ENCODE assay signal across 17 cellular contexts in the genomic region with DNA sequence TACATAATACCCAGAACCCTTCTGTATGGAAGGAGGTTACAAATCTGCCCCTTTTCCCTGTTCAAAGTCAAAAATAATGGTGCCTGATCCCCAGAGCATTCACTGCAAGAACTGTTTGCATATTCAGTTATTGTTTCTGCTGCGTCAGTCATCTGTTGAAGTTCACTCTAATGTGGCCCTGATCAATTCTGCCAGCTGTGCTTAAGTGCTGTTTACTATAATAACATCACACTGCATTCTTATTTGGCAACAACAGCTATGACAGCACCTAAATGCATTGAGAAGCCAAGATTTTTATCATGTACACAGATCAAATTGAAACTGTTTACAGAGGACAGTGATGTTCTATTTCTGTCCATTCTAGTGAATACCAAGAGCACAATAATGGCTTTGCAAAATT.
A peak's percentile ranks its signal among the peaks of the same experiment; 100 is the strongest.
DNase-seq lines count a peak whose midpoint lies in the region; ATAC-seq and TF ChIP-seq lines count a peak whose summit lies in the region.
"Had no signal": no experiment of that assay in that cellular context is flagged by ENCODE, and none has a peak within 500 bp of the region (broad histone marks: within the 10 kb centered on the region; RNA-seq: fewer than 3 reads in every experiment).

No MANE protein-coding gene starts in this region.

- H3K27ac ChIP-seq in RWPE1, result no peak overlapping the region
- H3K27ac ChIP-seq: neutrophil, PC-9 had no signal

- H3K4me1 Mint-ChIP-seq in progenitor cell of endocrine pancreas (ENCODE audit: low read depth), result peaks cover 45% of the 10 kb centered on the region

- DNase-seq in NCI-H1092 (lab: John Stamatoyannopoulos, UW) (peak; percentile 86), NCI-H2081 treated with DMSO at 0.1 percent for 48 hours (lab: John Stamatoyannopoulos, UW) (peak; percentile 33), SHP77 (lab: John Stamatoyannopoulos, UW) (peak; percentile 12 to 34), progenitor cell of endocrine pancreas (ENCODE audit: low spot score, unreplicated experiment) (no peak), NAMALWA (ENCODE audit: low spot score) (no peak), RWPE1 (ENCODE audit: low spot score) (no peak)
- DNase-seq: activated CD4-positive, alpha-beta memory T cell treated with anti-CD3 and anti-CD28 coated beads for 36 hours; DND-41; GOT3; Karpas-422; midbrain; PC-9; stimulated activated CD4-positive, alpha-beta T cell treated with anti-CD3 and anti-CD28 coated beads, Interleukin-2, amount 100 ng/mL, for 24 hours; SW 1271 had no signal

- H3K27me3 Mint-ChIP-seq in progenitor cell of endocrine pancreas, result no peaks in the 10 kb centered on the region
- H3K27me3 Mint-ChIP-seq: activated CD4-positive, alpha-beta memory T cell treated with anti-CD3 and anti-CD28 coated beads for 36 hours had no signal

- CTCF ChIA-PET in RWPE1 (lab: Yijun Ruan, JAX), result no interaction called here

- H3K9me3 Mint-ChIP-seq in progenitor cell of endocrine pancreas (ENCODE audit: low read depth), result no peaks in the 10 kb centered on the region
- H3K9me3 Mint-ChIP-seq: activated CD4-positive, alpha-beta memory T cell treated with anti-CD3 and anti-CD28 coated beads for 36 hours had no signal

- peak overlapping the region; percentile 69 for H3K27ac Mint-ChIP-seq in progenitor cell of endocrine pancreas
- H3K27ac Mint-ChIP-seq: activated CD4-positive, alpha-beta memory T cell treated with anti-CD3 and anti-CD28 coated beads for 36 hours had no signal

- ATAC-seq in HG03025 (IDR thresholded peaks at IDR 0.05; ENCODE audit: low FRiP score, unreplicated experiment), result no peak
- ATAC-seq: sciatic nerve had no signal

- H3K36me3 Mint-ChIP-seq in progenitor cell of endocrine pancreas (ENCODE audit: insufficient read depth), result peaks cover 2% of the 10 kb centered on the region
- H3K36me3 Mint-ChIP-seq: activated CD4-positive, alpha-beta memory T cell treated with anti-CD3 and anti-CD28 coated beads for 36 hours had no signal

- POLR2A ChIA-PET in RWPE1 (lab: Yijun Ruan, JAX; ENCODE audit: low non-redundant PET), result no interaction called here

- TF ChIP-seq CTCF in progenitor cell of endocrine pancreas (IDR thresholded peaks at IDR 0.05; ENCODE audit: unreplicated experiment) (no peak), RWPE1 (conservative IDR thresholded peaks at IDR 0.05; ENCODE audit: low read depth) (no peak)

- peak overlapping the region; percentile 1 for H3K4me3 Mint-ChIP-seq in progenitor cell of endocrine pancreas (ENCODE audit: low read depth)
- H3K4me3 Mint-ChIP-seq: activated CD4-positive, alpha-beta memory T cell treated with anti-CD3 and anti-CD28 coated beads for 36 hours had no signal

Comparison
In these comparisons a context has a peak if more than half of its experiments do, and no peak if none do; other contexts are left out.
1. DNase-seq: peak in NCI-H1092 (single experiment), NCI-H2081 treated with DMSO at 0.1 percent for 48 hours (single experiment) and SHP77 (2 of 2); none in progenitor cell of endocrine pancreas (single experiment), NAMALWA (single experiment) and RWPE1 (single experiment).